38 cellular contexts compared by ENCODE assay signal in genomic region chr14:42950363-42950762, GRCh38.
"Had no signal": no experiment of that assay in that cellular context is flagged by ENCODE, and none has a peak within 500 bp of the region (broad histone marks: within the 10 kb centered on the region; RNA-seq: fewer than 3 reads in every experiment).

No MANE protein-coding gene starts in this region.

- H3K27me3 Mint-ChIP-seq: activated naive CD4-positive, alpha-beta T cell treated with anti-CD3 and anti-CD28 coated beads, Interleukin-2, amount 50 U/mL, for 24 hours; activated naive CD8-positive, alpha-beta T cell; activated naive CD8-positive, alpha-beta T cell treated with anti-CD3 and anti-CD28 coated beads for 36 hours; activated naive CD8-positive, alpha-beta T cell treated with anti-CD3 and anti-CD28 coated beads, Interleukin-2, amount 10 ng/mL, durations not matched to agents 7 days and 5 days; activated naive CD8-positive, alpha-beta T cell treated with anti-CD3 and anti-CD28 coated beads, Interleukin-2, amount 50 U/mL, for 24 hours; activated T-cell treated with anti-CD3 and anti-CD28 coated beads, Interleukin-2, amount 50 U/mL, for 24 hours; activated T-helper 17 cell treated with anti-CD3 and anti-CD28 coated beads, Interleukin-2, amount 50 U/mL, for 72 hours; central memory CD8-positive, alpha-beta T cell had no signal

- H3K27me3 ChIP-seq: adrenal gland, ascending aorta, body of pancreas, brain microvascular endothelial cell, breast epithelium, cardiac muscle cell had no signal

- ATAC-seq: activated naive CD4-positive, alpha-beta T cell treated with anti-CD3 and anti-CD28 coated beads, Interleukin-2, amount 50 U/mL, for 72 hours; activated naive CD8-positive, alpha-beta T cell treated with anti-CD3 and anti-CD28 coated beads, Interleukin-2, amount 50 U/mL, for 24 hours; activated T-cell treated with anti-CD3 and anti-CD28 coated beads, Interleukin-2, amount 50 U/mL, for 4 hours; activated T-cell treated with anti-CD3 and anti-CD28 coated beads, Interleukin-2, amount 50 U/mL, for 72 hours; activated T-helper 17 cell treated with anti-CD3 and anti-CD28 coated beads, Interleukin-2, amount 50 U/mL, for 72 hours; body of pancreas had no signal

- H3K4me3 ChIP-seq: adrenal gland, ascending aorta, body of pancreas, breast epithelium, cardiac muscle cell had no signal

- H3K4me3 Mint-ChIP-seq: activated naive CD4-positive, alpha-beta T cell treated with anti-CD3 and anti-CD28 coated beads, Interleukin-2, amount 50 U/mL, for 24 hours; activated naive CD8-positive, alpha-beta T cell; activated naive CD8-positive, alpha-beta T cell treated with anti-CD3 and anti-CD28 coated beads for 36 hours; activated naive CD8-positive, alpha-beta T cell treated with anti-CD3 and anti-CD28 coated beads, Interleukin-2, amount 10 ng/mL, durations not matched to agents 7 days and 5 days; activated naive CD8-positive, alpha-beta T cell treated with anti-CD3 and anti-CD28 coated beads, Interleukin-2, amount 50 U/mL, for 24 hours; activated T-cell treated with anti-CD3 and anti-CD28 coated beads, Interleukin-2, amount 50 U/mL, for 24 hours; activated T-cell treated with anti-CD3 and anti-CD28 coated beads, Interleukin-2, amount 50 U/mL, for 4 hours; activated T-cell treated with anti-CD3 and anti-CD28 coated beads, Interleukin-2, amount 50 U/mL, for 72 hours; activated T-helper 1 cell treated with anti-CD3 and anti-CD28 coated beads, Interleukin-12 subunit alpha, Interleukin-12 subunit beta, Interleukin-2, Interleukin-4 antibody, amounts not matched to agents 30 ng/mL and 10 ng/mL and 1 ng/mL, durations not matched to agents 14 hours and 24 hours and 36 hours; activated T-helper 17 cell treated with anti-CD3 and anti-CD28 coated beads, Interleukin-2, amount 50 U/mL, for 72 hours; brain; central memory CD8-positive, alpha-beta T cell had no signal

- H3K27ac ChIP-seq: adrenal gland, ascending aorta, body of pancreas, brain microvascular endothelial cell, breast epithelium, cardiac muscle cell had no signal

- H3K4me1 Mint-ChIP-seq: activated naive CD4-positive, alpha-beta T cell treated with anti-CD3 and anti-CD28 coated beads, Interleukin-2, amount 50 U/mL, for 24 hours; activated naive CD8-positive, alpha-beta T cell treated with anti-CD3 and anti-CD28 coated beads for 36 hours; activated naive CD8-positive, alpha-beta T cell treated with anti-CD3 and anti-CD28 coated beads, Interleukin-2, amount 10 ng/mL, durations not matched to agents 7 days and 5 days; activated naive CD8-positive, alpha-beta T cell treated with anti-CD3 and anti-CD28 coated beads, Interleukin-2, amount 50 U/mL, for 24 hours; activated T-helper 17 cell treated with anti-CD3 and anti-CD28 coated beads, Interleukin-2, amount 50 U/mL, for 72 hours; brain; central memory CD8-positive, alpha-beta T cell had no signal

- DNase-seq: activated effector memory CD4-positive, alpha-beta T cell treated with anti-CD3 and anti-CD28 coated beads, Interleukin-2, amount 50 U/mL, for 16 hours; activated effector memory CD4-positive, alpha-beta T cell treated with Interleukin-2 at 50 U/mL for 16 hours; activated gamma-delta T cell; activated gamma-delta T cell treated with Interleukin-2 at 50 U/mL for 16 hours; activated naive CD4-positive, alpha-beta T cell; activated naive CD4-positive, alpha-beta T cell treated with anti-CD3 and anti-CD28 coated beads, Interleukin-2, amount 50 U/mL, for 16 hours; activated naive CD4-positive, alpha-beta T cell treated with Interleukin-2 at 50 U/mL for 16 hours; activated naive CD8-positive, alpha-beta T cell treated with anti-CD3 and anti-CD28 coated beads for 36 hours; activated naive CD8-positive, alpha-beta T cell treated with anti-CD3 and anti-CD28 coated beads, Interleukin-2, amount 10 ng/mL, durations not matched to agents 7 days and 5 days; activated naive CD8-positive, alpha-beta T cell treated with anti-CD3 and anti-CD28 coated beads, Interleukin-2, amount 50 U/mL, for 24 hours; activated T-cell treated with anti-CD3 and anti-CD28 coated beads, Interleukin-2, amount 50 U/mL, for 1 hour; activated T-cell treated with anti-CD3 and anti-CD28 coated beads, Interleukin-2, amount 50 U/mL, for 24 hours; activated T-cell treated with anti-CD3 and anti-CD28 coated beads, Interleukin-2, amount 50 U/mL, for 4 hours; activated T-cell treated with anti-CD3 and anti-CD28 coated beads, Interleukin-2, amount 50 U/mL, for 48 hours; activated T-cell treated with anti-CD3 and anti-CD28 coated beads, Interleukin-2, amount 50 U/mL, for 72 hours; adrenal gland; amniotic stem cell; amygdala; anterior cingulate cortex; aorta; body of pancreas; brain microvascular endothelial cell; caudate nucleus; central memory CD4-positive, alpha-beta T cell; cerebellar nuclear complex had no signal

- FAIRE-seq: astrocyte, bronchial epithelial cell had no signal

- H3K36me3 ChIP-seq: adrenal gland, ascending aorta, brain microvascular endothelial cell, breast epithelium, cardiac muscle cell had no signal

- H3K9me3 ChIP-seq: adrenal gland, ascending aorta, body of pancreas, breast epithelium had no signal

- H3K4me1 ChIP-seq: adrenal gland, ascending aorta, body of pancreas, breast epithelium had no signal

- H3K27ac Mint-ChIP-seq: activated naive CD4-positive, alpha-beta T cell treated with anti-CD3 and anti-CD28 coated beads, Interleukin-2, amount 50 U/mL, for 24 hours; activated naive CD4-positive, alpha-beta T cell treated with anti-CD3 and anti-CD28 coated beads, Interleukin-2, amount 50 U/mL, for 72 hours; activated naive CD8-positive, alpha-beta T cell; activated naive CD8-positive, alpha-beta T cell treated with anti-CD3 and anti-CD28 coated beads for 36 hours; activated naive CD8-positive, alpha-beta T cell treated with anti-CD3 and anti-CD28 coated beads, Interleukin-2, amount 10 ng/mL, durations not matched to agents 7 days and 5 days; activated naive CD8-positive, alpha-beta T cell treated with anti-CD3 and anti-CD28 coated beads, Interleukin-2, amount 50 U/mL, for 24 hours; activated T-cell treated with anti-CD3 and anti-CD28 coated beads, Interleukin-2, amount 50 U/mL, for 24 hours; activated T-cell treated with anti-CD3 and anti-CD28 coated beads, Interleukin-2, amount 50 U/mL, for 72 hours; activated T-helper 1 cell treated with anti-CD3 and anti-CD28 coated beads, Interleukin-12 subunit alpha, Interleukin-12 subunit beta, Interleukin-2, Interleukin-4 antibody, amounts not matched to agents 30 ng/mL and 10 ng/mL and 1 ng/mL, durations not matched to agents 14 hours and 24 hours and 36 hours; activated T-helper 17 cell treated with anti-CD3 and anti-CD28 coated beads, Interleukin-2, amount 50 U/mL, for 72 hours; activated T-helper 2 cell treated with anti-CD3 and anti-CD28 coated beads, Interferon-gamma antibody, Interleukin-2, Interleukin-4, amounts not matched to agents 10 μg/mL and 5 μg/mL and 100 μg/mL, durations not matched to agents 14 hours and 24 hours and 36 hours; brain had no signal

- H3K36me3 Mint-ChIP-seq: activated naive CD4-positive, alpha-beta T cell treated with anti-CD3 and anti-CD28 coated beads, Interleukin-2, amount 50 U/mL, for 24 hours; activated naive CD4-positive, alpha-beta T cell treated with anti-CD3 and anti-CD28 coated beads, Interleukin-2, amount 50 U/mL, for 72 hours; activated naive CD8-positive, alpha-beta T cell; activated naive CD8-positive, alpha-beta T cell treated with anti-CD3 and anti-CD28 coated beads for 36 hours; activated naive CD8-positive, alpha-beta T cell treated with anti-CD3 and anti-CD28 coated beads, Interleukin-2, amount 10 ng/mL, durations not matched to agents 7 days and 5 days; brain had no signal
